Comparison of ENCODE assay signal across 8 cellular contexts in genomic region chr1:40387487-40388306, GRCh38. TPM values are rescaled to one million over a fixed set of nuclear protein-coding genes. Genes with fewer than 3 reads are reported as not detected.
DNase-seq lines count a peak whose midpoint lies in the region; FAIRE-seq and TF ChIP-seq lines count a peak whose summit lies in the region.
"Not testable (repeated sequence)": the region's sequence is repeated elsewhere in the genome, so short reads cannot be mapped to it uniquely, and the experiment has no call there.

No MANE protein-coding gene starts in this region.

- not testable (repeated sequence) for TF ChIP-seq POLR2A in transverse colon (IDR thresholded peaks at IDR 0.05)

- H3K9me3 ChIP-seq in DOHH2 (ENCODE audit: control insufficient read depth, insufficient read depth, low read length); left ventricle myocardium inferior (replicated peaks); mucosa of stomach (ENCODE audit: control insufficient read depth, low read length); small intestine (ENCODE audit: control insufficient read depth, low read depth); transverse colon: not testable (repeated sequence)

- TF ChIP-seq EP300 in transverse colon (IDR thresholded peaks at IDR 0.05; ENCODE audit: low read depth): not testable (repeated sequence)

- intact Hi-C loops in activated CD4-positive, alpha-beta T cell treated with anti-CD3 and anti-CD28 coated beads, Interleukin-2, amount 10 ng/mL, durations not matched to agents 24 days and 14 days (cut with micrococcal nuclease): loop anchor here (5.0 kb wide), 2 partner anchors 65 to 345 kb away; partner anchors contain the start of genes CAP1 and ZFP69B
- intact Hi-C loops in left ventricle myocardium inferior (cut with micrococcal nuclease); transverse colon (cut with DNase I; ENCODE audit: low total_unique reads): not testable (repeated sequence)

- not testable (repeated sequence) for H3K27me3 Mint-ChIP-seq in activated CD4-positive, alpha-beta T cell treated with anti-CD3 and anti-CD28 coated beads, Interleukin-2, amount 10 ng/mL, durations not matched to agents 24 days and 14 days

- H3K4me3 Mint-ChIP-seq in activated CD4-positive, alpha-beta T cell treated with anti-CD3 and anti-CD28 coated beads, Interleukin-2, amount 10 ng/mL, durations not matched to agents 24 days and 14 days: peak overlapping the region; percentile 88

- H3K9ac ChIP-seq in mucosa of stomach (ENCODE audit: low read length): peak overlapping the region; percentile 68

- H3K9me3 Mint-ChIP-seq in activated CD4-positive, alpha-beta T cell treated with anti-CD3 and anti-CD28 coated beads, Interleukin-2, amount 10 ng/mL, durations not matched to agents 24 days and 14 days: not testable (repeated sequence)

- H3K4me1 ChIP-seq in DOHH2 (ENCODE audit: control insufficient read depth, low read length) (peaks cover 91% of the 10 kb centered on the region), left ventricle myocardium inferior (peaks cover 59% of the 10 kb centered on the region), mucosa of stomach (ENCODE audit: control insufficient read depth, insufficient read depth, low read length) (peaks cover 89% of the 10 kb centered on the region), small intestine (ENCODE audit: control insufficient read depth in 2 of 2, insufficient read depth in 1 of 2, low read depth in 1 of 2, low read length in 1 of 2) (peaks cover 22 to 26% of the 10 kb centered on the region in 2 donors), transverse colon (peaks cover 27 to 92% (median 53%) of the 10 kb centered on the region in 4 donors)

- peaks cover 51% of the 10 kb centered on the region for H3K36me3 Mint-ChIP-seq in activated CD4-positive, alpha-beta T cell treated with anti-CD3 and anti-CD28 coated beads, Interleukin-2, amount 10 ng/mL, durations not matched to agents 24 days and 14 days (ENCODE audit: low read depth)

- in situ Hi-C loops in transverse colon (cut with MboI; ENCODE audit: low pct_ligation_motif_present in 1 of 4, low pct_unique_long_range_greater_than_20kb in 1 of 4, low sequenced_read_pairs in 3 of 4): not testable (repeated sequence)

- peaks cover 80% of the 10 kb centered on the region for H3K4me1 Mint-ChIP-seq in activated CD4-positive, alpha-beta T cell treated with anti-CD3 and anti-CD28 coated beads, Interleukin-2, amount 10 ng/mL, durations not matched to agents 24 days and 14 days

- H3K27ac ChIP-seq in DOHH2 (ENCODE audit: low read depth, low read length) (peak overlapping the region; percentile 98), caudate nucleus (ENCODE audit: low read depth, low read length) (peak overlapping the region; percentile 74), left ventricle myocardium inferior (replicated peaks) (peak overlapping the region; percentile 74), small intestine (ENCODE audit: low read depth in 1 of 2, low read length in 1 of 2) (peak overlapping the region; percentile 77 to 95), transverse colon (peak overlapping the region; percentile 81 to 90 (median 84))

- not testable (repeated sequence) for FAIRE-seq in small intestine (lab: Jason Lieb, UNC)

- H4K20me1 ChIP-seq in DOHH2 (ENCODE audit: control insufficient read depth, insufficient read depth, low read depth, low read length): not testable (repeated sequence)

- peak overlapping the region; percentile 74 for H3K4me3 ChIP-seq in DOHH2 (ENCODE audit: low read length)
- not testable (repeated sequence) for H3K4me3 ChIP-seq in left ventricle myocardium inferior; mucosa of stomach (ENCODE audit: low read length); small intestine (ENCODE audit: low read depth in 1 of 2, low read length in 2 of 2); transverse colon

- peak; percentile 67 for DNase-seq in activated CD4-positive, alpha-beta T cell treated with anti-CD3 and anti-CD28 coated beads, Interleukin-2, amount 10 ng/mL, durations not matched to agents 24 days and 14 days
- DNase-seq in activated effector memory CD4-positive, alpha-beta T cell treated with anti-CD3 and anti-CD28 coated beads, Interleukin-2, amount 50 U/mL, for 16 hours: peak; percentile 67
- DNase-seq in caudate nucleus (lab: John Stamatoyannopoulos, UW); left ventricle myocardium inferior; small intestine; transverse colon: not testable (repeated sequence)

- H3K9me2 ChIP-seq in DOHH2 (replicated peaks; ENCODE audit: control insufficient read depth, low read length): not testable (repeated sequence)

- H3K4me2 ChIP-seq in DOHH2 (ENCODE audit: low read length): peak overlapping the region; percentile 93

- H3K79me2 ChIP-seq in DOHH2 (ENCODE audit: control insufficient read depth, low read length): peaks cover 88% of the 10 kb centered on the region

- not testable (repeated sequence) for TF ChIP-seq CTCF in DOHH2 (IDR thresholded peaks at IDR 0.05; ENCODE audit: low read depth, low read length, poor library complexity, severe bottlenecking); left ventricle myocardium inferior (IDR thresholded peaks at IDR 0.05; ENCODE audit: borderline replicate concordance); transverse colon (IDR thresholded peaks at IDR 0.05)

- peaks cover 34% of the 10 kb centered on the region for H3F3A ChIP-seq in DOHH2 (ENCODE audit: control insufficient read depth, insufficient read depth)

- WGBS in small intestine, 3 donors: 81 to 96% (median 93%) methylated on average over 27 to 37 of the region's 37 CpGs
- 90% methylated on average over 21 of the region's 37 CpGs; no CpG with 5 or more reads in 1 of the 2 donors for WGBS in transverse colon (ENCODE audit: low coverage in 1 of 2), 2 donors

- not testable (repeated sequence) for H3K27me3 ChIP-seq in DOHH2 (ENCODE audit: control insufficient read depth, low read length); left ventricle myocardium inferior (ENCODE audit: low read depth); mucosa of stomach (ENCODE audit: control insufficient read depth, insufficient read depth, low read length); small intestine (ENCODE audit: control insufficient read depth in 2 of 2, insufficient read depth in 2 of 2, low read length in 2 of 2); transverse colon

- H3K36me3 ChIP-seq in DOHH2 (ENCODE audit: control insufficient read depth, low read length): peaks cover 51% of the 10 kb centered on the region
- H3K36me3 ChIP-seq in left ventricle myocardium inferior; mucosa of stomach (ENCODE audit: control insufficient read depth, insufficient read depth, low read length); small intestine (ENCODE audit: control insufficient read depth in 2 of 2, insufficient read depth in 2 of 2, low read length in 2 of 2); transverse colon: not testable (repeated sequence)

- peak overlapping the region; percentile 99 for H3K27ac Mint-ChIP-seq in activated CD4-positive, alpha-beta T cell treated with anti-CD3 and anti-CD28 coated beads, Interleukin-2, amount 10 ng/mL, durations not matched to agents 24 days and 14 days

RNA-seq across cellular contexts. Expression of gene SMAP2, which starts 14.2 kb away (rescaled TPM):
- total RNA-seq in activated CD4-positive, alpha-beta T cell treated with anti-CD3 and anti-CD28 coated beads, Interleukin-2, amount 10 ng/mL, durations not matched to agents 24 days and 14 days: 156 and 157 TPM in 2 replicates
- total RNA-seq in left ventricle myocardium inferior (15.0 TPM), transverse colon (10 to 100 TPM; 20.1 to 47.0 (median 33.8) TPM)
- 10 to 100 TPM; 13.0 to 27.8 (median 27.3) TPM for polyA plus RNA-seq in small intestine
